1 cellular context compared by ENCODE assay signal in genomic region chr12:53992377-53992776, GRCh38.
TF ChIP-seq lines count a peak whose summit lies in the region.

No MANE protein-coding gene starts in this region.

TF ChIP-seq in HepG2, 621 proteins besides CTCF, POLR2A, EP300 and RAD21:
- TF ChIP-seq MBD4 (IDR thresholded peaks at IDR 0.05; ENCODE audit: borderline replicate concordance, low read length), result no peak
- TF ChIP-seq ZNF33B (CRISPR knock-in tag; IDR thresholded peaks at IDR 0.05), result no peak
- no peak for TF ChIP-seq ZNF883 (CRISPR knock-in tag; IDR thresholded peaks at IDR 0.05; ENCODE audit: not compliant biosample characterization)
- TF ChIP-seq ZSCAN9 (CRISPR knock-in tag; IDR thresholded peaks at IDR 0.05; ENCODE audit: borderline replicate concordance), result no peak
- TF ChIP-seq SRY (CRISPR knock-in tag; IDR thresholded peaks at IDR 0.05), result no peak
- no peak for TF ChIP-seq ESRRA (CRISPR knock-in tag; IDR thresholded peaks at IDR 0.05; ENCODE audit: low read depth)
- TF ChIP-seq ZNF687 (CRISPR knock-in tag; IDR thresholded peaks at IDR 0.05), result no peak
- TF ChIP-seq ZNF362 (CRISPR knock-in tag; IDR thresholded peaks at IDR 0.05; ENCODE audit: borderline replicate concordance), result no peak
- no peak for TF ChIP-seq SMC3 (IDR thresholded peaks at IDR 0.05; ENCODE audit: low read length)
- no peak for TF ChIP-seq TBL1XR1 (IDR thresholded peaks at IDR 0.05; ENCODE audit: borderline replicate concordance, low read length, partially characterized antibody)
